Comparison of ENCODE assay signal across 3 cellular contexts in genomic region chr10:127896590-127896989, GRCh38.
TF ChIP-seq lines count a peak whose summit lies in the region.

No MANE protein-coding gene starts in this region.

TF ChIP-seq in A549, 52 proteins besides CTCF, POLR2A, EP300 and RAD21:
- TF ChIP-seq RFX5 (IDR thresholded peaks at IDR 0.05) = no peak
- no peak for TF ChIP-seq NFE2L2 (conservative IDR thresholded peaks at IDR 0.05; ENCODE audit: low read length)
- TF ChIP-seq ESRRA (IDR thresholded peaks at IDR 0.05; ENCODE audit: borderline replicate concordance, low read length) = no peak
- no peak for TF ChIP-seq HOXB13 (CRISPR knock-in tag; IDR thresholded peaks at IDR 0.05; ENCODE audit: low read depth)
- TF ChIP-seq EHMT2 (IDR thresholded peaks at IDR 0.05; ENCODE audit: low read depth) = no peak
- TF ChIP-seq HOXA7 (CRISPR knock-in tag; IDR thresholded peaks at IDR 0.05) = no peak
- no peak for TF ChIP-seq USF2 (IDR thresholded peaks at IDR 0.05)
- TF ChIP-seq SREBF2 (IDR thresholded peaks at IDR 0.05) = no peak
- TF ChIP-seq MAFK (IDR thresholded peaks at IDR 0.05; ENCODE audit: partially characterized antibody) = peak; percentile 27
TF ChIP-seq in A549: peak in this region for 1.

TF ChIP-seq in IMR-90, 13 proteins besides CTCF, POLR2A, EP300 and RAD21:
- TF ChIP-seq MAZ (IDR thresholded peaks at IDR 0.05; ENCODE audit: borderline replicate concordance, low read depth, low read length) (no peak), MAFK (IDR thresholded peaks at IDR 0.05; ENCODE audit: low read depth, low read length) (peak; percentile 65; the same call in 1 of the 2 replicates), USF2 (IDR thresholded peaks at IDR 0.05; ENCODE audit: low read depth, low read length) (no peak), FOS (IDR thresholded peaks at IDR 0.05; ENCODE audit: low read depth, low read length) (no peak)

TF ChIP-seq in K562, 482 proteins besides CTCF, POLR2A, EP300 and RAD21:
- TF ChIP-seq ZNF316 (IDR thresholded peaks at IDR 0.05) = peak; percentile 45; the same call in 1 of the 2 replicates
- TF ChIP-seq HMGXB4 (CRISPR knock-in tag; IDR thresholded peaks at IDR 0.05) = no peak
TF ChIP-seq in K562: peak in this region for 1.
